Comparison of ENCODE assay signal across 8 cellular contexts in the genomic region with DNA sequence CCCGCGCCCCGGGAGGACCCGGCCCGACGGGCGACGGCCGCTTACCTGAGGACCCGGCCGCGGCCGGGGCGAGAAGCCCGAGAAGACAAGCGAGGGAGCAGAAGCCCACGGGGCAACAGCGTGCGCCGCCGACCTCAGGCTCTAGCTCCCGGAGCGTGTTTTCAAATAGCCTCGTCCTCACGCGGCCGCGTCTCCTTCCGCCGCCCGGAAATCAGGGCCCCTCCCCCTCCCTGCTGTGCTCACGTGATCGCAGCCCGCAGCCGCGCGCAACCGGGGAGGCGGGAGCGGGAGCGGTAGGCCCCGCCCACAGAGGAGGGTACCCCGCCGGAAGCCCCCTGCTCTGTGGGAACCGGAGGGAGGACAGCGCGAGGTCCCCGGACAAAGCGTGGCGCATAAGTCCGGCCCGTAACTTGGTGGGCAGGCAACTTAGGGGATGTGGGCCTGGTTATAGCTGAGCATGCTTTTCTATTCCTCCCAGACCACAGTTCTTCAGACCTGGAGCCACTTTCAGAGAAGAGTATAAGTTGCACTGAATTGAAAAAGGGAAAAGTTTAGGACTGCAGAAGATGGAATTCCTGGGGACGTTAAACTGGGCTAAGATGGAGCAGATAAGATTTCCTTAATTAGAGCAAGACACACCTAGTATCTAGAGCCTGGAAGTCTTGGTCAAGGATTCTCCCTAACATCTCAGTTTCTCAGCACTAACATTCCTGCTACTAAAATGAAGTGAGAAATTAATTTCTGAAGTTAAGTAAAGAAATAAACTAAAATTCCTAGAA. TPM values are rescaled to one million over a fixed set of nuclear protein-coding genes. Genes with fewer than 3 reads are reported as not detected.
A peak's percentile ranks its signal among the peaks of the same experiment; 100 is the strongest.
DNase-seq lines count a peak whose midpoint lies in the region; ATAC-seq, FAIRE-seq and TF ChIP-seq lines count a peak whose summit lies in the region.

A gene (minus strand): TSS at position 216 of the 779 bp plus-strand sequence. CDS start 3,579 bp downstream, outside the sequence.

- peak within 1 kb of the TSS; percentile 75 to 94 (median 88) for H3K27ac Mint-ChIP-seq in CD8-positive, alpha-beta memory T cell
- H3K27ac Mint-ChIP-seq in memory B cell: peak within 1 kb of the TSS; percentile 95

- H4K8ac ChIP-seq in H1 (ENCODE audit: extremely low read depth, insufficient read depth, low read length): peak within 1 kb of the TSS; percentile 97; the same call in 1 of the 2 replicates

- peak; percentile 82 for ATAC-seq in GM19467 (IDR thresholded peaks at IDR 0.05; ENCODE audit: unreplicated experiment)
- ATAC-seq in memory B cell (ENCODE audit: low read depth): peak; percentile 91

- H2BK15ac ChIP-seq in H1 (ENCODE audit: low read length): no peak within 1 kb of the TSS

- TF ChIP-seq EP300 in H1 (IDR thresholded peaks at IDR 0.05; ENCODE audit: borderline replicate concordance in 1 of 2, low read depth in 2 of 2, low read length in 2 of 2): peak in 1 of 2 experiments; percentile 61; a peak in 1 of 3 replicates

- 0 out of 2 replicates have a peak within 1 kb of the TSS, but pooled peaks have one; percentile 25 for H2AK5ac ChIP-seq in H1 (ENCODE audit: low read depth, low read length)

- TF ChIP-seq RAD21 in H1 (IDR thresholded peaks at IDR 0.05 in 1 of 2, conservative IDR thresholded peaks at IDR 0.05 in 1 of 2; ENCODE audit: low read depth in 2 of 2, low read length in 2 of 2): no peak

- CTCF ChIA-PET in CD8-positive, alpha-beta memory T cell (lab: Charles Lee): interaction anchor here (1.1 to 3.7 kb wide), 3 partner anchors 28 to 85 kb away, joined by 3 to 13 read pairs (median 5); no protein-coding TSS in a partner anchor
- CTCF ChIA-PET in activated CD8-positive, alpha-beta memory T cell treated with anti-CD3 and anti-CD28 coated beads for 36 hours (lab: Charles Lee): interaction anchor here (0.5 to 1.3 kb wide), 3 partner anchors 28 to 85 kb away, joined by 3 to 5 read pairs (median 3); no protein-coding TSS in a partner anchor
- CTCF ChIA-PET in H1 (lab: Charles Lee; ENCODE audit: partially characterized antibody): interaction anchor here (0.9 to 4.1 kb wide), 4 partner anchors 12 to 113 kb away, joined by 3 to 17 read pairs (median 4); no protein-coding TSS in a partner anchor

- POLR2A ChIA-PET in CD8-positive, alpha-beta memory T cell (lab: Charles Lee): interaction anchor here (0.5 to 0.6 kb wide), 3 partner anchors 19 to 257 kb away, joined by 3 to 6 read pairs (median 4); no protein-coding TSS in a partner anchor
- POLR2A ChIA-PET in activated CD8-positive, alpha-beta memory T cell treated with anti-CD3 and anti-CD28 coated beads for 36 hours (lab: Charles Lee): interaction anchor here (0.8 to 1.3 kb wide), 4 partner anchors 12 to 1180 kb away, joined by 3 to 5 read pairs (median 4); a partner anchor contains a TSS
- POLR2A ChIA-PET in H1 (lab: Charles Lee; ENCODE audit: partially characterized antibody): interaction anchor here (0.6 to 6.6 kb wide), 20 partner anchors 9 to 1132 kb away, joined by 3 to 88 read pairs (median 5); a partner anchor contains a TSS

- H2BK120ac ChIP-seq in H1 (replicated peaks; ENCODE audit: low read depth, low read length): no peak within 1 kb of the TSS

- no peaks in the 10 kb centered on the region; the same call in none of the 2 replicates for H3K79me1 ChIP-seq in H1 (ENCODE audit: low read depth, low read length)

- peak; percentile 84 to 92 for TF ChIP-seq POLR2A in H1 (IDR thresholded peaks at IDR 0.05; ENCODE audit: control extremely low read depth in 1 of 2, low read depth in 2 of 2, low read length in 2 of 2)

- H3K79me2 ChIP-seq in H1 (ENCODE audit: control insufficient read depth in 1 of 2, insufficient read depth in 2 of 2, low read length in 2 of 2): peaks cover 38 to 62% of the 10 kb centered on the region in 2 experiments

- H2BK20ac ChIP-seq in H1 (ENCODE audit: low read length): no peak within 1 kb of the TSS

- H3K18ac ChIP-seq in H1 (ENCODE audit: extremely low read depth, low read length): peak within 1 kb of the TSS; percentile 89

- peak within 1 kb of the TSS; percentile 68 for H3K27ac ChIP-seq in CD8-positive, alpha-beta memory T cell (ENCODE audit: low read depth, low read length)
- H3K27ac ChIP-seq in H1 (ENCODE audit: low read depth, low read length): peak within 1 kb of the TSS; percentile 97

- peaks cover 0 to 4% (median 0%) of the 10 kb centered on the region in 5 donors for H3K9me3 Mint-ChIP-seq in CD8-positive, alpha-beta memory T cell
- H3K9me3 Mint-ChIP-seq in memory B cell: peaks cover 2% of the 10 kb centered on the region

- H3K56ac ChIP-seq in H1 (replicated peaks; ENCODE audit: insufficient read length, low read depth, low read length): peak within 1 kb of the TSS; percentile 59

- H3K4me1 ChIP-seq in CD8-positive, alpha-beta memory T cell (ENCODE audit: insufficient read depth, low read length): peaks cover 34% of the 10 kb centered on the region
- H3K4me1 ChIP-seq in H1 (replicated peaks in 1 of 4; ENCODE audit: control insufficient read depth in 3 of 4, insufficient read depth in 4 of 4, low read length in 3 of 4): peaks cover 2 to 13% (median 6%) of the 10 kb centered on the region in 4 experiments; a peak in 3 of 7 replicates

- H3K14ac ChIP-seq in H1 (ENCODE audit: insufficient read length): peak within 1 kb of the TSS; percentile 17

- no peak for FAIRE-seq in H1 (lab: Jason Lieb, UNC)

- H3K4me1 Mint-ChIP-seq in CD8-positive, alpha-beta memory T cell: peaks cover 45 to 63% (median 60%) of the 10 kb centered on the region in 3 donors
- H3K4me1 Mint-ChIP-seq in memory B cell: peaks cover 45% of the 10 kb centered on the region

- H3K36me3 Mint-ChIP-seq in CD8-positive, alpha-beta memory T cell: peaks cover 4 to 13% (median 6%) of the 10 kb centered on the region in 3 donors
- H3K36me3 Mint-ChIP-seq in memory B cell: peaks cover 4% of the 10 kb centered on the region

- H4K20me1 ChIP-seq in H1 (replicated peaks in 1 of 2; ENCODE audit: control insufficient read depth in 1 of 2, insufficient read depth in 2 of 2, low read length in 2 of 2): peaks cover 20 to 31% of the 10 kb centered on the region in 2 experiments

- peak within 1 kb of the TSS; percentile 94 for H4K91ac ChIP-seq in H1 (replicated peaks; ENCODE audit: insufficient read length, low read length)

- H3K27me3 ChIP-seq in CD8-positive, alpha-beta memory T cell (ENCODE audit: insufficient read depth, low read length, poor library complexity, severe bottlenecking): no peaks in the 10 kb centered on the region
- no peaks in the 10 kb centered on the region for H3K27me3 ChIP-seq in H1 (replicated peaks in 1 of 4; ENCODE audit: control insufficient read depth in 3 of 4, extremely low read depth in 1 of 4, insufficient read depth in 3 of 4, low read length in 3 of 4)

- 4% methylated on average over 22 of the region's 53 CpGs; no CpG with 5 or more reads in 1 of the 2 experiments for WGBS in H1 (ENCODE audit: extremely low coverage in 1 of 2, insufficient coverage in 1 of 2, insufficient read length in 1 of 2, insufficient replicate concordance in 2 of 2, low coverage in 1 of 2, low lambda C conversion rate in 2 of 2, missing lambda C conversion rate in 1 of 2), 2 experiments

- TF ChIP-seq CTCF in H1 (IDR thresholded peaks at IDR 0.05; ENCODE audit: control extremely low read depth in 1 of 3, insufficient read depth in 1 of 3, low read depth in 1 of 3, low read length in 3 of 3): no peak

- no peak within 1 kb of the TSS for H3K23ac ChIP-seq in H1 (ENCODE audit: insufficient read length)

- H3K9me3 ChIP-seq in CD8-positive, alpha-beta memory T cell (ENCODE audit: low read length): no peaks in the 10 kb centered on the region
- H3K9me3 ChIP-seq in H1 (ENCODE audit: insufficient read depth in 2 of 2, low read depth in 1 of 2, low read length in 1 of 2): 0 out of 4 replicates have a peak, but pooled peaks cover 0 to 3% of the 10 kb centered on the region in 2 experiments

- H4K5ac ChIP-seq in H1 (ENCODE audit: insufficient read length, low read depth, low read length): peak within 1 kb of the TSS; percentile 98

- peak within 1 kb of the TSS; percentile 82 for H3K4me2 ChIP-seq in H1 (ENCODE audit: insufficient read depth in 1 of 2, low read depth in 2 of 2, low read length in 2 of 2)

- H3K23me2 ChIP-seq in H1 (ENCODE audit: low read depth, low read length): peaks cover 3% of the 10 kb centered on the region; the same call in 1 of the 2 replicates

- H3K27me3 Mint-ChIP-seq in CD8-positive, alpha-beta memory T cell: no peaks in the 10 kb centered on the region
- no peaks in the 10 kb centered on the region for H3K27me3 Mint-ChIP-seq in memory B cell

- H2BK5ac ChIP-seq in H1 (ENCODE audit: low read depth, low read length): peak within 1 kb of the TSS; percentile 62; the same call in 1 of the 2 replicates

- H3K4me3 ChIP-seq in CD8-positive, alpha-beta memory T cell (ENCODE audit: low read length): peak within 1 kb of the TSS; percentile 80
- H3K4me3 ChIP-seq in H1 (ENCODE audit: extremely low read depth in 1 of 4, insufficient read depth in 2 of 4, low read depth in 3 of 4, low read length in 4 of 4): peak within 1 kb of the TSS; percentile 88 to 99 (median 96)

- H2BK12ac ChIP-seq in H1 (ENCODE audit: low read depth, low read length): no peak within 1 kb of the TSS

- H3K36me3 ChIP-seq in CD8-positive, alpha-beta memory T cell (ENCODE audit: insufficient read depth, low read length): no peaks in the 10 kb centered on the region
- H3K36me3 ChIP-seq in H1 (ENCODE audit: control insufficient read depth in 2 of 4, insufficient read depth in 4 of 4, low read length in 3 of 4): peaks cover 0 to 6% (median 2%) of the 10 kb centered on the region in 4 experiments; a peak in 4 of 8 replicates

- H3K9ac ChIP-seq in H1 (replicated peaks in 1 of 4; ENCODE audit: extremely low read depth in 1 of 4, low read depth in 3 of 4, low read length in 3 of 4): peak within 1 kb of the TSS; percentile 90 to 94 (median 92)

- peak; percentile 78 to 91 (median 84) for DNase-seq in CD8-positive, alpha-beta memory T cell
- DNase-seq in HS-27A (ENCODE audit: low read depth) (peak; percentile 43), H1 (ENCODE audit: low read depth in 1 of 2, low spot score in 2 of 2) (peak; percentile 75 to 97), memory B cell (ENCODE audit: low spot score in 2 of 2) (peak; percentile 83 to 86)
- peak; percentile 79 for DNase-seq in NK-92 treated with Interleukin-12 subunit alpha and Interleukin-12 subunit beta, amount 100 ng/mL, for 24 hours (lab: John Stamatoyannopoulos, UW)
- peak; percentile 77 for DNase-seq in stimulated activated CD8-positive, alpha-beta memory T cell treated with anti-CD3 and anti-CD28 coated beads, Interleukin-12 subunit alpha, Interleukin-12 subunit beta, amount 100 ng/mL, for 1 hour (ENCODE audit: low read depth)

- H3K4me3 Mint-ChIP-seq in CD8-positive, alpha-beta memory T cell: peak within 1 kb of the TSS; percentile 89 to 97 (median 95)
- peak within 1 kb of the TSS; percentile 84 for H3K4me3 Mint-ChIP-seq in memory B cell

- peak within 1 kb of the TSS; percentile 66; the same call in 1 of the 2 replicates for H2AFZ ChIP-seq in H1 (ENCODE audit: low read length)

- peak within 1 kb of the TSS; percentile 76 for H3K4ac ChIP-seq in H1 (replicated peaks; ENCODE audit: insufficient read length, low read depth, low read length)

RNA-seq across cellular contexts. Expression of the gene that starts here (rescaled TPM):
- total RNA-seq in CD8-positive, alpha-beta memory T cell: 10 to 100 TPM; 31.3 to 34.1 TPM
- polyA plus RNA-seq in CD8-positive, alpha-beta memory T cell: 11.6 TPM
- total RNA-seq in activated CD8-positive, alpha-beta memory T cell treated with anti-CD3 and anti-CD28 coated beads for 36 hours: 10 to 100 TPM; 35.0 to 35.3 TPM
- 77.6 and 81.0 TPM in 2 replicates for total RNA-seq in H1 (2021; fragmentation: NEBNext Ultra II Directional; extraction: Animal tissue kit (Norgen Biotek cat#: 25700))
- polyA plus RNA-seq in H1 (2011; rRNA removed): 25.1 and 46.9 TPM in 2 replicates
- polyA plus RNA-seq in H1 (2011; cell fraction: cytosol; rRNA removed): 41.1 TPM
- polyA plus RNA-seq in H1 (2011; cell fraction: nucleus; rRNA removed): 23.7 TPM
- polyA plus RNA-seq in H1 (2012, experiment 1 of 2): 44.4 to 60.9 TPM (median 48.7 TPM) in 4 replicates
- polyA plus RNA-seq in H1 (2012, experiment 2 of 2): 8.6 TPM
- polyA plus RNA-seq in H1 (2013, experiment 1 of 2): 60.2 TPM
- 57.8 TPM for polyA plus RNA-seq in H1 (2013, experiment 2 of 2)
- polyA minus RNA-seq in H1 (2011; rRNA and poly(A)+ RNA removed): 74.1 and 94.5 TPM in 2 replicates
- 31.6 TPM for polyA minus RNA-seq in H1 (2011; cell fraction: cytosol; rRNA and poly(A)+ RNA removed)
- 90.1 TPM for polyA minus RNA-seq in H1 (2011; cell fraction: nucleus; rRNA and poly(A)+ RNA removed)

Comparison
In these comparisons a context has a peak if more than half of its experiments do, and no peak if none do; other contexts are left out.
1. Peak in every context shown above with its lines: DNase-seq, ATAC-seq, H3K4me3 ChIP-seq and H3K27ac ChIP-seq.